Comparison of ENCODE assay signal across 1 cellular context in the genomic region with DNA sequence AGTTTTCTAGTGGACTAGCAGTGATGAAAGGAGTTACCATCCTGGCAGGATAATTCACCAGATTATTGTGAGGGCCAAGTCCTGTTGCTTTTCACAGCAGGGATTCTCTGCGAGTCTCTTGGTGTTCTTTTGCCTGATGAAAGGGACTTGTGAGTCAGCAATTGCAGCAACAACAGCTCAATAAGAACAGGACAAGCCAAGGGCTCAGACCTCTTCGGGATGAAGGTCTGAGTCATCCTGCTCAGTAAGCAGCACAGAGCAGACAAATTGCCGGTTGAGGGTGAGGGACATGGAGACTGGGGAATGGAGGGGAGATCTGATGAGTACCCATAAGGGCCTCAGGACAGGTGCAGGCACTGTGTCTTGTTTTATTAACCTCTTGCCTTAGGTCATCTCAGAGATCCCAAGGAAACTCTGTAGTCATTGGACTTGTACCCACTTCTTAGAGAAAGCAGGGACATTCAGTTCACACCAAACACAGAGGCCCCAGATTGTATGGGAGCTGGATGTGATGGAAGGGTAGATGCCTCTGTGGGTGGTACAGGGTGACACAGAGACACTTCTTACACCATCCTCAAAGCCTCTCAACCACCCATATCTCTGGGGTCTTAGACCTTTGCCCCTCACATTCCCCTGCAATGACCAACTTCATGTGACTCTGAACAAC.
TF ChIP-seq lines count a peak whose summit lies in the region.

No MANE protein-coding gene starts in this region.

TF ChIP-seq in IMR-90, 13 proteins besides CTCF, POLR2A, EP300 and RAD21:
- TF ChIP-seq, protein P1, sequence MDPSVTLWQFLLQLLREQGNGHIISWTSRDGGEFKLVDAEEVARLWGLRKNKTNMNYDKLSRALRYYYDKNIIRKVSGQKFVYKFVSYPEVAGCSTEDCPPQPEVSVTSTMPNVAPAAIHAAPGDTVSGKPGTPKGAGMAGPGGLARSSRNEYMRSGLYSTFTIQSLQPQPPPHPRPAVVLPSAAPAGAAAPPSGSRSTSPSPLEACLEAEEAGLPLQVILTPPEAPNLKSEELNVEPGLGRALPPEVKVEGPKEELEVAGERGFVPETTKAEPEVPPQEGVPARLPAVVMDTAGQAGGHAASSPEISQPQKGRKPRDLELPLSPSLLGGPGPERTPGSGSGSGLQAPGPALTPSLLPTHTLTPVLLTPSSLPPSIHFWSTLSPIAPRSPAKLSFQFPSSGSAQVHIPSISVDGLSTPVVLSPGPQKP (IDR thresholded peaks at IDR 0.05; ENCODE audit: borderline replicate concordance, low read depth, low read length), result no peak
- TF ChIP-seq BHLHE40 (IDR thresholded peaks at IDR 0.05; ENCODE audit: low read depth, low read length) (no peak), MXI1 (IDR thresholded peaks at IDR 0.05; ENCODE audit: borderline replicate concordance, low read depth, low read length) (no peak), CEBPB (IDR thresholded peaks at IDR 0.05; ENCODE audit: low read depth, low read length) (peak; percentile 93), MAZ (IDR thresholded peaks at IDR 0.05; ENCODE audit: borderline replicate concordance, low read depth, low read length) (no peak), CHD1 (IDR thresholded peaks at IDR 0.05; ENCODE audit: low read depth, low read length) (no peak), RFX5 (IDR thresholded peaks at IDR 0.05; ENCODE audit: low read depth, low read length) (no peak), RCOR1 (IDR thresholded peaks at IDR 0.05; ENCODE audit: insufficient replicate concordance, low read length) (no peak), SMC3 (IDR thresholded peaks at IDR 0.05; ENCODE audit: low read depth, low read length) (0 out of 2 replicates have a peak, but pooled peaks have one; percentile 8), NFE2L2 (IDR thresholded peaks at IDR 0.05; ENCODE audit: low read depth, low read length) (peak; percentile 77), FOS (IDR thresholded peaks at IDR 0.05; ENCODE audit: low read depth, low read length) (peak; percentile 85), MAFK (IDR thresholded peaks at IDR 0.05; ENCODE audit: low read depth, low read length) (peak; percentile 55; the same call in 1 of the 2 replicates)
- TF ChIP-seq, protein P2, sequence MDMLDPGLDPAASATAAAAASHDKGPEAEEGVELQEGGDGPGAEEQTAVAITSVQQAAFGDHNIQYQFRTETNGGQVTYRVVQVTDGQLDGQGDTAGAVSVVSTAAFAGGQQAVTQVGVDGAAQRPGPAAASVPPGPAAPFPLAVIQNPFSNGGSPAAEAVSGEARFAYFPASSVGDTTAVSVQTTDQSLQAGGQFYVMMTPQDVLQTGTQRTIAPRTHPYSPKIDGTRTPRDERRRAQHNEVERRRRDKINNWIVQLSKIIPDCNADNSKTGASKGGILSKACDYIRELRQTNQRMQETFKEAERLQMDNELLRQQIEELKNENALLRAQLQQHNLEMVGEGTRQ (IDR thresholded peaks at IDR 0.05; ENCODE audit: low read depth, low read length), result no peak
